22 cellular contexts compared by ENCODE assay signal in genomic region chr1:11727119-11727518, GRCh38. TPM values are rescaled to one million over a fixed set of nuclear protein-coding genes. Genes with fewer than 3 reads are reported as not detected.
DNase-seq lines count a peak whose midpoint lies in the region; ATAC-seq, FAIRE-seq and TF ChIP-seq lines count a peak whose summit lies in the region.
"Had no signal": no experiment of that assay in that cellular context is flagged by ENCODE, and none has a peak within 500 bp of the region (broad histone marks: within the 10 kb centered on the region; RNA-seq: fewer than 3 reads in every experiment).

No MANE protein-coding gene starts in this region.

- H3K4me2 ChIP-seq in HepG2 (ENCODE audit: low read depth, low read length), result no peak overlapping the region
- no peak overlapping the region for H3K4me2 ChIP-seq in K562 (ENCODE audit: insufficient read depth, low read length)
- H3K4me2 ChIP-seq: BLaER1, GM23338 had no signal

- TF ChIP-seq RAD21 in HepG2 (CRISPR knock-in tag; IDR thresholded peaks at IDR 0.05), result no peak
- TF ChIP-seq RAD21 in K562 (CRISPR knock-in tag; conservative IDR thresholded peaks at IDR 0.05 in 1 of 2, IDR thresholded peaks at IDR 0.05 in 1 of 2), result no peak

- TF ChIP-seq POLR2A in HepG2 (IDR thresholded peaks at IDR 0.05; ENCODE audit: insufficient read depth in 1 of 2, low read depth in 2 of 2, low read length in 2 of 2) (no peak), right lobe of liver (IDR thresholded peaks at IDR 0.05) (no peak), K562 (conservative IDR thresholded peaks at IDR 0.05) (no peak)

- TF ChIP-seq EP300 in HepG2 (IDR thresholded peaks at IDR 0.05; ENCODE audit: low read depth in 2 of 2, low read length in 2 of 2) (no peak), HepG2 (CRISPR knock-in tag; IDR thresholded peaks at IDR 0.05; ENCODE audit: borderline replicate concordance) (no peak), K562 (IDR thresholded peaks at IDR 0.05; ENCODE audit: low read length) (no peak)

- H2AFZ ChIP-seq in HepG2 (ENCODE audit: low read length) (no peak overlapping the region), K562 (ENCODE audit: low read depth, low read length) (no peak overlapping the region)
- H2AFZ ChIP-seq: GM23338 had no signal

- in situ Hi-C loops in HepG2 (cut with HindIII; ENCODE audit: extremely low pct_ligation_motif_present, low pct_unique_long_range_greater_than_20kb) (no loop called here), K562 (cut with MboI) (no loop called here)

- CTCF ChIA-PET in HepG2 (lab: Yijun Ruan, JAX; ENCODE audit: low intra/inter-chr PET ratio, low total read pairs) (no interaction called here), K562 (lab: Yijun Ruan, JAX; ENCODE audit: low intra/inter-chr PET ratio) (no interaction called here)

- H3K4me3 ChIP-seq in HepG2 (replicated peaks in 1 of 3; ENCODE audit: insufficient read depth in 1 of 3, low read depth in 2 of 3, low read length in 3 of 3) (no peak overlapping the region), right lobe of liver (no peak overlapping the region), K562 (no peak overlapping the region)
- H3K4me3 ChIP-seq: BLaER1, GM23338 had no signal

- H3K27me3 ChIP-seq in HepG2 (ENCODE audit: control insufficient read depth in 1 of 2, insufficient read depth in 2 of 2, low read length in 2 of 2), result peaks cover 9 to 35% of the 10 kb centered on the region in 2 experiments; a peak in 3 of 5 replicates
- no peaks in the 10 kb centered on the region for H3K27me3 ChIP-seq in right lobe of liver
- H3K27me3 ChIP-seq in K562 (ENCODE audit: control insufficient read depth in 2 of 2, insufficient read depth in 2 of 2, low read length in 2 of 2), result no peaks in the 10 kb centered on the region
- H3K27me3 ChIP-seq: BLaER1 had no signal

- H3K27ac ChIP-seq in HepG2 (ENCODE audit: extremely low read length, insufficient read depth, low read length) (no peak overlapping the region), right lobe of liver (no peak overlapping the region), K562 (ENCODE audit: extremely low read depth, low read depth, low read length) (no peak overlapping the region)
- H3K27ac ChIP-seq: BLaER1 had no signal

- POLR2A ChIA-PET in HepG2 (lab: Yijun Ruan, JAX) (interaction anchor here (1.2 to 1.4 kb wide), 2 partner anchors 9 to 10 kb away, joined by 3 read pairs; partner anchors contain the start of gene AGTRAP), K562 (lab: Yijun Ruan, JAX) (interaction anchor here (0.6 to 1.2 kb wide), 5 partner anchors 10 to 56 kb away, joined by 3 read pairs; no protein-coding TSS in a partner anchor)

- DNase-seq in HepG2 (ENCODE audit: low spot score) (no peak), right lobe of liver (no peak), K562 (ENCODE audit: extremely low read depth in 1 of 4, low spot score in 3 of 4) (no peak), islet precursor cell (peak; percentile 35), NCI-H1105 treated with DMSO at 0.1 percent for 48 hours (lab: John Stamatoyannopoulos, UW) (no peak)
- DNase-seq: 8988T; CD4-positive, CD25-positive, alpha-beta regulatory T cell; CD8-positive, alpha-beta memory T cell; COR-L47; DMS 273 treated with DMSO at 0.1 percent for 48 hours; DMS53; H7; HFFc6 had no signal

- TF ChIP-seq CTCF in HepG2 (CRISPR knock-in tag; IDR thresholded peaks at IDR 0.05), result no peak
- no peak for TF ChIP-seq CTCF in right lobe of liver (IDR thresholded peaks at IDR 0.05)
- TF ChIP-seq CTCF in K562 (IDR thresholded peaks at IDR 0.05 in 2 of 3, conservative IDR thresholded peaks at IDR 0.05 in 1 of 3; ENCODE audit: insufficient read depth in 2 of 3, low read depth in 1 of 3, low read length in 3 of 3), result no peak

- peaks cover 38% of the 10 kb centered on the region for H3K4me1 ChIP-seq in HepG2 (ENCODE audit: insufficient read depth, low read length)
- H3K4me1 ChIP-seq in right lobe of liver, result peaks cover 0 to 5% (median 0%) of the 10 kb centered on the region in 4 donors
- peaks cover 25 to 38% of the 10 kb centered on the region in 2 experiments for H3K4me1 ChIP-seq in K562 (replicated peaks in 1 of 2; ENCODE audit: control insufficient read depth in 2 of 2, insufficient read depth in 2 of 2, low read length in 2 of 2)

- 4% methylated on average over 4 of the region's 4 CpGs for WGBS in HepG2 (ENCODE audit: low lambda C conversion rate)
- 50% methylated on average over 1 of the region's 4 CpGs for WGBS in right lobe of liver (ENCODE audit: insufficient coverage, low coverage, low lambda C conversion rate, missing lambda C conversion rate)
- WGBS in K562 (ENCODE audit: insufficient coverage, low coverage, missing lambda C conversion rate), result 79% methylated on average over 4 of the region's 4 CpGs

- H3K79me2 ChIP-seq in HepG2 (ENCODE audit: insufficient read depth, low read length), result no peaks in the 10 kb centered on the region
- no peaks in the 10 kb centered on the region for H3K79me2 ChIP-seq in K562 (ENCODE audit: control insufficient read depth, insufficient read depth, low read length)

- H4K20me1 ChIP-seq in HepG2 (ENCODE audit: insufficient read depth, low read length) (no peaks in the 10 kb centered on the region), K562 (replicated peaks; ENCODE audit: control insufficient read depth, insufficient read depth, low read length) (no peaks in the 10 kb centered on the region)

- peaks cover 5% of the 10 kb centered on the region for H3K9me1 ChIP-seq in K562 (ENCODE audit: control insufficient read depth, insufficient read depth, low read length)

- BruUV-seq in HepG2 (replicated peaks; lab: Mats Ljungman, UMichigan) (no TSS peak), K562 (replicated peaks; lab: Mats Ljungman, UMichigan) (no TSS peak)

- intact Hi-C loops in HepG2 (cut with micrococcal nuclease; ENCODE audit: unreplicated experiment) (no loop called here), right lobe of liver (cut with DNase I) (no loop called here), K562 (cut with micrococcal nuclease) (loop anchor here (10.0 kb wide), 1 partner anchor 692 kb away; no protein-coding TSS in a partner anchor)

- FAIRE-seq in HepG2 (lab: Jason Lieb, UNC), result no peak
- no peak for FAIRE-seq in K562 (lab: Jason Lieb, UNC)
- FAIRE-seq: G401.6, GM12892, GM18507 had no signal

- ATAC-seq in HepG2 (peak; percentile 13; the same call in 1 of the 3 replicates), right lobe of liver (no peak), K562 (no peak), HG03175 (IDR thresholded peaks at IDR 0.05; ENCODE audit: unreplicated experiment) (no peak), GM21526 (IDR thresholded peaks at IDR 0.05; ENCODE audit: low FRiP score, unreplicated experiment) (no peak)
- ATAC-seq: GM23338, HCT116 had no signal

- H3K9ac ChIP-seq in HepG2 (ENCODE audit: insufficient read depth, low read depth, low read length) (no peak overlapping the region), K562 (ENCODE audit: insufficient read depth in 1 of 2, low read depth in 2 of 2, low read length in 2 of 2) (peak overlapping the region in 1 of 2 experiments; percentile 54; a peak in 2 of 4 replicates)
- H3K9ac ChIP-seq: BLaER1 had no signal

- no peaks in the 10 kb centered on the region for H3K9me3 ChIP-seq in HepG2 (ENCODE audit: low read length)
- H3K9me3 ChIP-seq in right lobe of liver, result no peaks in the 10 kb centered on the region
- no peaks in the 10 kb centered on the region for H3K9me3 ChIP-seq in K562 (replicated peaks; ENCODE audit: control insufficient read depth, insufficient read depth, low read depth, low read length)
- H3K9me3 ChIP-seq: BLaER1 had no signal

- H3K36me3 ChIP-seq in HepG2 (replicated peaks in 1 of 2; ENCODE audit: control insufficient read depth in 1 of 2, insufficient read depth in 2 of 2, low read length in 2 of 2) (no peaks in the 10 kb centered on the region), right lobe of liver (no peaks in the 10 kb centered on the region), K562 (ENCODE audit: control insufficient read depth, insufficient read depth, low read length) (no peaks in the 10 kb centered on the region)

RNA-seq across cellular contexts. Expression of gene AGTRAP, which starts 8.8 kb away (rescaled TPM):
- 15.7 and 32.0 TPM in 2 replicates for total RNA-seq in HepG2 (2016; rRNA removed; fragmentation: Illumina TruSeq; extraction: Trizol)
- total RNA-seq in HepG2 (2016; cell fraction: cytosol; rRNA removed; fragmentation: Illumina TruSeq; extraction: Trizol; ENCODE audit: low read depth), result 18.6 and 25.8 TPM in 2 replicates
- total RNA-seq in HepG2 (2016; cell fraction: insoluble cytoplasmic fraction; rRNA removed; fragmentation: Illumina TruSeq; extraction: Trizol), result 15.6 and 33.2 TPM in 2 replicates
- total RNA-seq in HepG2 (2016; cell fraction: membrane; rRNA removed; fragmentation: Illumina TruSeq; extraction: Trizol), result 23.1 and 27.7 TPM in 2 replicates
- total RNA-seq in HepG2 (2016; cell fraction: nucleus; rRNA removed; fragmentation: Illumina TruSeq; extraction: Trizol), result 23.8 and 30.7 TPM in 2 replicates
- 28.3 and 35.4 TPM in 2 replicates for polyA plus RNA-seq in HepG2 (2011; rRNA removed)
- polyA plus RNA-seq in HepG2 (2011; cell fraction: cytosol; rRNA removed), result 29.2 and 46.7 TPM in 2 replicates
- polyA plus RNA-seq in HepG2 (2011; cell fraction: nucleus; rRNA removed), result 39.3 TPM in 2 replicates
- polyA plus RNA-seq in HepG2 (2012), result 22.4 and 25.3 TPM in 2 replicates
- 25.0 and 27.3 TPM in 2 replicates for polyA plus RNA-seq in HepG2 (2016; cell fraction: cytosol; fragmentation: Illumina TruSeq; extraction: Trizol; ENCODE audit: low read depth)
- 15.8 and 17.2 TPM in 2 replicates for polyA plus RNA-seq in HepG2 (2016; cell fraction: insoluble cytoplasmic fraction; fragmentation: Illumina TruSeq; extraction: Trizol; ENCODE audit: low read depth)
- 26.4 and 29.2 TPM in 2 replicates for polyA plus RNA-seq in HepG2 (2016; cell fraction: membrane; fragmentation: Illumina TruSeq; extraction: Trizol; ENCODE audit: low read depth)
- 49.1 and 50.0 TPM in 2 replicates for polyA plus RNA-seq in HepG2 (2016; cell fraction: nucleus; fragmentation: Illumina TruSeq; extraction: Trizol; ENCODE audit: insufficient read depth, low read depth)
- 34.5 and 53.9 TPM in 2 replicates for polyA minus RNA-seq in HepG2 (2011; rRNA and poly(A)+ RNA removed; ENCODE audit: low replicate concordance)
- polyA minus RNA-seq in HepG2 (2011; cell fraction: cytosol; rRNA and poly(A)+ RNA removed), result 15.4 and 16.0 TPM in 2 replicates
- polyA minus RNA-seq in HepG2 (2011; cell fraction: nucleus; rRNA and poly(A)+ RNA removed), result 8.0 and 8.6 TPM in 2 replicates
- total RNA-seq in right lobe of liver, result 10 to 100 TPM in 3 of 6 experiments, 1 to 10 TPM in 3; 6.4 to 20.5 (median 11.4) TPM
- total RNA-seq in K562 (2011; cell fraction: chromatin; rRNA removed; ENCODE audit: low replicate concordance), result 54.8 and 123 TPM in 2 replicates
- 175 TPM in 2 replicates for total RNA-seq in K562 (2011; cell fraction: nucleolus; rRNA removed)
- total RNA-seq in K562 (2011; cell fraction: nucleoplasm; rRNA removed), result 116 and 126 TPM in 2 replicates
- total RNA-seq in K562 (2014; rRNA removed), result 89.3 and 118 TPM in 2 replicates
- total RNA-seq in K562 (2014; rRNA removed; fragmentation: Illumina TruSeq; extraction: Trizol), result 15.5 and 26.8 TPM in 2 replicates
- total RNA-seq in K562 (2015; rRNA removed; fragmentation: Illumina TruSeq; extraction: Trizol), result 53.7 and 57.5 TPM in 2 replicates
- 81.6 and 85.8 TPM in 2 replicates for total RNA-seq in K562 (2021)
- polyA plus RNA-seq in K562 (2011; rRNA removed), result 48.5 and 76.2 TPM in 2 replicates
- 121 and 255 TPM in 2 replicates for polyA plus RNA-seq in K562 (2011; cell fraction: cytosol; rRNA removed)
- 125 and 161 TPM in 2 replicates for polyA plus RNA-seq in K562 (2011; cell fraction: nucleus; rRNA removed)
- 83.4 and 188 TPM in 2 replicates for polyA plus RNA-seq in K562 (2012)
- polyA plus RNA-seq in K562 (2014; fragmentation: Illumina TruSeq; extraction: Trizol), result 81.4 and 99.0 TPM in 2 replicates
- 10 to 100 TPM; 31.4 to 51.5 TPM for polyA plus RNA-seq in K562 (2014; fragmentation: Nextera tagmentation; extraction: Ambion mirVana)
- 105 TPM in 2 replicates for polyA plus RNA-seq in K562 (2014; rRNA removed)
- polyA minus RNA-seq in K562 (2011; rRNA and poly(A)+ RNA removed), result 17.2 and 22.0 TPM in 2 replicates
- 47.0 and 66.3 TPM in 2 replicates for polyA minus RNA-seq in K562 (2011; cell fraction: cytosol; rRNA and poly(A)+ RNA removed)
- 18.8 and 20.9 TPM in 2 replicates for polyA minus RNA-seq in K562 (2011; cell fraction: nucleus; rRNA and poly(A)+ RNA removed)

RNA-seq across cellular contexts. Expression of gene C1orf167, which starts 34.9 kb away (rescaled TPM):
- total RNA-seq in HepG2 (2016; rRNA removed; fragmentation: Illumina TruSeq; extraction: Trizol) (not detected in 2 replicates), right lobe of liver (not detected), K562 (2014; rRNA removed) (0.37 and 0.73 TPM in 2 replicates), K562 (2014; rRNA removed; fragmentation: Illumina TruSeq; extraction: Trizol) (0.10 and 0.29 TPM in 2 replicates), K562 (2015; rRNA removed; fragmentation: Illumina TruSeq; extraction: Trizol) (0.22 and 0.53 TPM in 2 replicates), K562 (2021) (0.82 and 1.2 TPM in 2 replicates)
- total RNA-seq in HepG2 (2016; cell fraction: cytosol; rRNA removed; fragmentation: Illumina TruSeq; extraction: Trizol; ENCODE audit: low read depth), result not detected in 2 replicates
- not detected in 2 replicates for total RNA-seq in HepG2 (2016; cell fraction: insoluble cytoplasmic fraction; rRNA removed; fragmentation: Illumina TruSeq; extraction: Trizol)
- total RNA-seq in HepG2 (2016; cell fraction: membrane; rRNA removed; fragmentation: Illumina TruSeq; extraction: Trizol), result not detected in 2 replicates
- total RNA-seq in HepG2 (2016; cell fraction: nucleus; rRNA removed; fragmentation: Illumina TruSeq; extraction: Trizol), result not detected in 2 replicates
- polyA plus RNA-seq in HepG2 (2011; rRNA removed) (not detected in 2 replicates), K562 (2011; rRNA removed) (0.29 and 0.73 TPM in 2 replicates), K562 (2014; fragmentation: Illumina TruSeq; extraction: Trizol) (0.29 and 0.31 TPM in 2 replicates), K562 (2014; fragmentation: Nextera tagmentation; extraction: Ambion mirVana) (not detected), K562 (2014; rRNA removed) (0.86 and 0.94 TPM in 2 replicates)
- polyA plus RNA-seq in HepG2 (2011; cell fraction: cytosol; rRNA removed), result not detected in 2 replicates
- 0.19 TPM in 1 of 2 replicates, not detected in the other for polyA plus RNA-seq in HepG2 (2011; cell fraction: nucleus; rRNA removed)
- polyA plus RNA-seq in HepG2 (2012), result 0.72 TPM in 1 of 2 replicates, not detected in the other
- not detected in 2 replicates for polyA plus RNA-seq in HepG2 (2016; cell fraction: cytosol; fragmentation: Illumina TruSeq; extraction: Trizol; ENCODE audit: low read depth)
- polyA plus RNA-seq in HepG2 (2016; cell fraction: insoluble cytoplasmic fraction; fragmentation: Illumina TruSeq; extraction: Trizol; ENCODE audit: low read depth), result not detected in 2 replicates
- not detected in 2 replicates for polyA plus RNA-seq in HepG2 (2016; cell fraction: membrane; fragmentation: Illumina TruSeq; extraction: Trizol; ENCODE audit: low read depth)
- polyA plus RNA-seq in HepG2 (2016; cell fraction: nucleus; fragmentation: Illumina TruSeq; extraction: Trizol; ENCODE audit: insufficient read depth, low read depth), result not detected in 2 replicates
- not detected in 2 replicates for polyA minus RNA-seq in HepG2 (2011; rRNA and poly(A)+ RNA removed; ENCODE audit: low replicate concordance)
- polyA minus RNA-seq in HepG2 (2011; cell fraction: cytosol; rRNA and poly(A)+ RNA removed), result not detected in 2 replicates
- not detected in 2 replicates for polyA minus RNA-seq in HepG2 (2011; cell fraction: nucleus; rRNA and poly(A)+ RNA removed)
- 2.8 and 5.6 TPM in 2 replicates for total RNA-seq in K562 (2011; cell fraction: chromatin; rRNA removed; ENCODE audit: low replicate concordance)
- total RNA-seq in K562 (2011; cell fraction: nucleolus; rRNA removed), result 2.3 and 3.4 TPM in 2 replicates
- 2.1 TPM in 2 replicates for total RNA-seq in K562 (2011; cell fraction: nucleoplasm; rRNA removed)
- 0.31 and 0.53 TPM in 2 replicates for polyA plus RNA-seq in K562 (2011; cell fraction: cytosol; rRNA removed)
- polyA plus RNA-seq in K562 (2011; cell fraction: nucleus; rRNA removed), result 2.2 and 3.2 TPM in 2 replicates
- 0.48 and 2.0 TPM in 2 replicates for polyA plus RNA-seq in K562 (2012)
- polyA minus RNA-seq in K562 (2011; rRNA and poly(A)+ RNA removed), result 0.14 and 0.27 TPM in 2 replicates
- 0.38 and 0.91 TPM in 2 replicates for polyA minus RNA-seq in K562 (2011; cell fraction: cytosol; rRNA and poly(A)+ RNA removed)
- 0.78 and 0.81 TPM in 2 replicates for polyA minus RNA-seq in K562 (2011; cell fraction: nucleus; rRNA and poly(A)+ RNA removed)
- total RNA-seq: A673; CD4-positive, CD25-positive, alpha-beta regulatory T cell; CD8-positive, alpha-beta memory T cell had no signal

RNA-seq across cellular contexts. Expression of gene DRAXIN, which starts 35.6 kb away (rescaled TPM):
- total RNA-seq in HepG2 (2016; rRNA removed; fragmentation: Illumina TruSeq; extraction: Trizol) (0.02 TPM in 1 of 2 replicates, not detected in the other), right lobe of liver (not detected), K562 (2014; rRNA removed) (not detected in 2 replicates), K562 (2014; rRNA removed; fragmentation: Illumina TruSeq; extraction: Trizol) (0.04 TPM in 1 of 2 replicates, not detected in the other), K562 (2015; rRNA removed; fragmentation: Illumina TruSeq; extraction: Trizol) (under 0.01 TPM in 1 of 2 replicates, not detected in the other), K562 (2021) (not detected in 2 replicates)
- not detected in 2 replicates for total RNA-seq in HepG2 (2016; cell fraction: cytosol; rRNA removed; fragmentation: Illumina TruSeq; extraction: Trizol; ENCODE audit: low read depth)
- 0.02 TPM in 1 of 2 replicates, not detected in the other for total RNA-seq in HepG2 (2016; cell fraction: insoluble cytoplasmic fraction; rRNA removed; fragmentation: Illumina TruSeq; extraction: Trizol)
- total RNA-seq in HepG2 (2016; cell fraction: membrane; rRNA removed; fragmentation: Illumina TruSeq; extraction: Trizol), result not detected in 2 replicates
- total RNA-seq in HepG2 (2016; cell fraction: nucleus; rRNA removed; fragmentation: Illumina TruSeq; extraction: Trizol), result not detected in 2 replicates
- polyA plus RNA-seq in HepG2 (2011; rRNA removed) (not detected in 2 replicates), K562 (2011; rRNA removed) (0.01 TPM in 1 of 2 replicates, not detected in the other), K562 (2014; fragmentation: Illumina TruSeq; extraction: Trizol) (not detected in 2 replicates), K562 (2014; fragmentation: Nextera tagmentation; extraction: Ambion mirVana) (under 1 TPM in 1 of 2 experiments, not detected in 1; 0.01 TPM), K562 (2014; rRNA removed) (0.01 TPM in 1 of 2 replicates, not detected in the other)
- under 0.01 TPM in 1 of 2 replicates, not detected in the other for polyA plus RNA-seq in HepG2 (2011; cell fraction: cytosol; rRNA removed)
- not detected in 2 replicates for polyA plus RNA-seq in HepG2 (2011; cell fraction: nucleus; rRNA removed)
- polyA plus RNA-seq in HepG2 (2012), result not detected in 2 replicates
- not detected in 2 replicates for polyA plus RNA-seq in HepG2 (2016; cell fraction: cytosol; fragmentation: Illumina TruSeq; extraction: Trizol; ENCODE audit: low read depth)
- polyA plus RNA-seq in HepG2 (2016; cell fraction: insoluble cytoplasmic fraction; fragmentation: Illumina TruSeq; extraction: Trizol; ENCODE audit: low read depth), result not detected in 2 replicates
- not detected in 2 replicates for polyA plus RNA-seq in HepG2 (2016; cell fraction: membrane; fragmentation: Illumina TruSeq; extraction: Trizol; ENCODE audit: low read depth)
- polyA plus RNA-seq in HepG2 (2016; cell fraction: nucleus; fragmentation: Illumina TruSeq; extraction: Trizol; ENCODE audit: insufficient read depth, low read depth), result 0.05 TPM in 1 of 2 replicates, not detected in the other
- 0.09 and 0.10 TPM in 2 replicates for polyA minus RNA-seq in HepG2 (2011; rRNA and poly(A)+ RNA removed; ENCODE audit: low replicate concordance)
- not detected in 2 replicates for polyA minus RNA-seq in HepG2 (2011; cell fraction: cytosol; rRNA and poly(A)+ RNA removed)
- polyA minus RNA-seq in HepG2 (2011; cell fraction: nucleus; rRNA and poly(A)+ RNA removed), result not detected in 2 replicates
- total RNA-seq in K562 (2011; cell fraction: chromatin; rRNA removed; ENCODE audit: low replicate concordance), result not detected in 2 replicates
- not detected in 2 replicates for total RNA-seq in K562 (2011; cell fraction: nucleolus; rRNA removed)
- total RNA-seq in K562 (2011; cell fraction: nucleoplasm; rRNA removed), result not detected in 2 replicates
- polyA plus RNA-seq in K562 (2011; cell fraction: cytosol; rRNA removed), result 0.01 TPM in 1 of 2 replicates, not detected in the other
- polyA plus RNA-seq in K562 (2011; cell fraction: nucleus; rRNA removed), result not detected in 2 replicates
- 0.01 TPM in 2 replicates for polyA plus RNA-seq in K562 (2012)
- polyA minus RNA-seq in K562 (2011; rRNA and poly(A)+ RNA removed), result not detected in 2 replicates
- not detected in 2 replicates for polyA minus RNA-seq in K562 (2011; cell fraction: cytosol; rRNA and poly(A)+ RNA removed)
- polyA minus RNA-seq in K562 (2011; cell fraction: nucleus; rRNA and poly(A)+ RNA removed), result not detected in 2 replicates
- total RNA-seq: CD4-positive, CD25-positive, alpha-beta regulatory T cell; HFFc6 had no signal

RNA-seq across cellular contexts. Expression of gene MAD2L2, which starts 46.2 kb away (rescaled TPM):
- total RNA-seq in HepG2 (2016; rRNA removed; fragmentation: Illumina TruSeq; extraction: Trizol) (37.6 and 53.8 TPM in 2 replicates), right lobe of liver (10 to 100 TPM; 18.0 to 66.4 (median 29.7) TPM), K562 (2014; rRNA removed) (286 and 326 TPM in 2 replicates), K562 (2014; rRNA removed; fragmentation: Illumina TruSeq; extraction: Trizol) (69.7 and 100 TPM in 2 replicates), K562 (2015; rRNA removed; fragmentation: Illumina TruSeq; extraction: Trizol) (143 TPM in 2 replicates), K562 (2021) (211 and 212 TPM in 2 replicates)
- total RNA-seq in HepG2 (2016; cell fraction: cytosol; rRNA removed; fragmentation: Illumina TruSeq; extraction: Trizol; ENCODE audit: low read depth), result 164 and 195 TPM in 2 replicates
- total RNA-seq in HepG2 (2016; cell fraction: insoluble cytoplasmic fraction; rRNA removed; fragmentation: Illumina TruSeq; extraction: Trizol), result 34.8 and 55.0 TPM in 2 replicates
- total RNA-seq in HepG2 (2016; cell fraction: membrane; rRNA removed; fragmentation: Illumina TruSeq; extraction: Trizol), result 127 and 152 TPM in 2 replicates
- 28.6 and 32.6 TPM in 2 replicates for total RNA-seq in HepG2 (2016; cell fraction: nucleus; rRNA removed; fragmentation: Illumina TruSeq; extraction: Trizol)
- polyA plus RNA-seq in HepG2 (2011; rRNA removed) (51.8 and 53.0 TPM in 2 replicates), K562 (2011; rRNA removed) (138 and 190 TPM in 2 replicates), K562 (2014; fragmentation: Illumina TruSeq; extraction: Trizol) (185 and 189 TPM in 2 replicates), K562 (2014; fragmentation: Nextera tagmentation; extraction: Ambion mirVana) (10 to 100 TPM; 12.4 to 25.9 TPM), K562 (2014; rRNA removed) (270 and 279 TPM in 2 replicates)
- polyA plus RNA-seq in HepG2 (2011; cell fraction: cytosol; rRNA removed), result 56.2 and 86.8 TPM in 2 replicates
- polyA plus RNA-seq in HepG2 (2011; cell fraction: nucleus; rRNA removed), result 69.0 and 73.0 TPM in 2 replicates
- 33.6 and 38.0 TPM in 2 replicates for polyA plus RNA-seq in HepG2 (2012)
- polyA plus RNA-seq in HepG2 (2016; cell fraction: cytosol; fragmentation: Illumina TruSeq; extraction: Trizol; ENCODE audit: low read depth), result 231 and 260 TPM in 2 replicates
- polyA plus RNA-seq in HepG2 (2016; cell fraction: insoluble cytoplasmic fraction; fragmentation: Illumina TruSeq; extraction: Trizol; ENCODE audit: low read depth), result 43.5 and 51.8 TPM in 2 replicates
- 147 and 163 TPM in 2 replicates for polyA plus RNA-seq in HepG2 (2016; cell fraction: membrane; fragmentation: Illumina TruSeq; extraction: Trizol; ENCODE audit: low read depth)
- polyA plus RNA-seq in HepG2 (2016; cell fraction: nucleus; fragmentation: Illumina TruSeq; extraction: Trizol; ENCODE audit: insufficient read depth, low read depth), result 60.5 and 63.4 TPM in 2 replicates
- 65.7 and 126 TPM in 2 replicates for polyA minus RNA-seq in HepG2 (2011; rRNA and poly(A)+ RNA removed; ENCODE audit: low replicate concordance)
- 20.8 and 24.6 TPM in 2 replicates for polyA minus RNA-seq in HepG2 (2011; cell fraction: cytosol; rRNA and poly(A)+ RNA removed)
- 15.5 and 18.3 TPM in 2 replicates for polyA minus RNA-seq in HepG2 (2011; cell fraction: nucleus; rRNA and poly(A)+ RNA removed)
- total RNA-seq in K562 (2011; cell fraction: chromatin; rRNA removed; ENCODE audit: low replicate concordance), result 61.6 and 182 TPM in 2 replicates
- total RNA-seq in K562 (2011; cell fraction: nucleolus; rRNA removed), result 209 and 213 TPM in 2 replicates
- total RNA-seq in K562 (2011; cell fraction: nucleoplasm; rRNA removed), result 129 and 143 TPM in 2 replicates
- 297 and 419 TPM in 2 replicates for polyA plus RNA-seq in K562 (2011; cell fraction: cytosol; rRNA removed)
- polyA plus RNA-seq in K562 (2011; cell fraction: nucleus; rRNA removed), result 289 and 315 TPM in 2 replicates
- 217 and 239 TPM in 2 replicates for polyA plus RNA-seq in K562 (2012)
- 95.3 and 109 TPM in 2 replicates for polyA minus RNA-seq in K562 (2011; rRNA and poly(A)+ RNA removed)
- 94.6 and 115 TPM in 2 replicates for polyA minus RNA-seq in K562 (2011; cell fraction: cytosol; rRNA and poly(A)+ RNA removed)
- 71.6 and 96.6 TPM in 2 replicates for polyA minus RNA-seq in K562 (2011; cell fraction: nucleus; rRNA and poly(A)+ RNA removed)

Comparison
In these comparisons a context has a peak if more than half of its experiments do, and no peak if none do; other contexts are left out.
1. Of the 241 proteins assayed by ChIP-seq in both HepG2 and K562: peak only in HepG2: none; only in K562: ZKSCAN1; in both: ZBTB40; in neither: 236; mixed calls (peak in some experiments, not most) for 3.